8 cellular contexts compared by ENCODE assay signal in genomic region chr3:134378384-134378783, GRCh38. TPM values are rescaled to one million over a fixed set of nuclear protein-coding genes. Genes with fewer than 3 reads are reported as not detected.
DNase-seq lines count a peak whose midpoint lies in the region; ATAC-seq, FAIRE-seq and TF ChIP-seq lines count a peak whose summit lies in the region.

No MANE protein-coding gene starts in this region.

- FAIRE-seq in HepG2 (lab: Jason Lieb, UNC), result no peak

- ATAC-seq in HepG2 (peak; percentile 35), GM21360 (IDR thresholded peaks at IDR 0.05; ENCODE audit: unreplicated experiment) (no peak), HG02798 (IDR thresholded peaks at IDR 0.05; ENCODE audit: poor library complexity, unreplicated experiment) (no peak), GM18907 (IDR thresholded peaks at IDR 0.05; ENCODE audit: unreplicated experiment) (no peak), GM18520 (IDR thresholded peaks at IDR 0.05; ENCODE audit: unreplicated experiment) (no peak)

- CTCF ChIA-PET in HepG2 (lab: Yijun Ruan, JAX; ENCODE audit: low intra/inter-chr PET ratio, low total read pairs), result interaction anchor here (0.9 to 1.8 kb wide), 2 partner anchors 68 to 71 kb away, joined by 6 to 31 read pairs; no protein-coding TSS in a partner anchor

- in situ Hi-C loops in astrocyte of the spinal cord (cut with HindIII; ENCODE audit: low sequenced_read_pairs), result no loop called here
- in situ Hi-C loops in HepG2 (cut with HindIII; ENCODE audit: extremely low pct_ligation_motif_present, low pct_unique_long_range_greater_than_20kb), result no loop called here

- intact Hi-C loops in HepG2 (cut with micrococcal nuclease; ENCODE audit: unreplicated experiment), result loop anchor here (1.0 to 5.0 kb wide), 2 partner anchors 70 to 94 kb away; no protein-coding TSS in a partner anchor

- DNase-seq in BE2C (peak; percentile 28), HuH-7 (ENCODE audit: low spot score) (peak; percentile 85), astrocyte of the spinal cord (ENCODE audit: low read depth, low spot score) (no peak), HepG2 (ENCODE audit: low spot score) (peak; percentile 50)

- no peak for TF ChIP-seq POLR2A in HepG2 (IDR thresholded peaks at IDR 0.05; ENCODE audit: insufficient read depth in 1 of 2, low read depth in 2 of 2, low read length in 2 of 2)

- TF ChIP-seq CTCF in BE2C (IDR thresholded peaks at IDR 0.05; ENCODE audit: low read depth, low read length) (peak; percentile 54), astrocyte of the spinal cord (IDR thresholded peaks at IDR 0.05; ENCODE audit: low read depth, low read length) (peak; percentile 52), HepG2 (CRISPR knock-in tag; IDR thresholded peaks at IDR 0.05) (peak; percentile 87)

- no peak overlapping the region for H2AFZ ChIP-seq in HepG2 (ENCODE audit: low read length)

- H3K9me3 ChIP-seq in BE2C (no peaks in the 10 kb centered on the region; the same call in 1 of the 2 replicates), HepG2 (ENCODE audit: low read length) (no peaks in the 10 kb centered on the region)

- no peaks in the 10 kb centered on the region; the same call in 1 of the 2 replicates for H4K20me1 ChIP-seq in HepG2 (ENCODE audit: insufficient read depth, low read length)

- peak; percentile 82 for TF ChIP-seq RAD21 in HepG2 (CRISPR knock-in tag; IDR thresholded peaks at IDR 0.05)

- POLR2A ChIA-PET in HepG2 (lab: Yijun Ruan, JAX), result interaction anchor here (5.7 to 9.2 kb wide), 2 partner anchors 19 to 69 kb away, joined by 53 to 140 read pairs; no protein-coding TSS in a partner anchor

- H3K79me2 ChIP-seq in HepG2 (ENCODE audit: insufficient read depth, low read length), result peaks cover 7% of the 10 kb centered on the region

- H3K27me3 ChIP-seq in BE2C (peaks cover 80% of the 10 kb centered on the region), HepG2 (ENCODE audit: control insufficient read depth in 1 of 2, insufficient read depth in 2 of 2, low read length in 2 of 2) (peaks cover 1 to 40% of the 10 kb centered on the region in 2 experiments; a peak in 4 of 5 replicates)

- no peak for TF ChIP-seq EP300 in HepG2 (IDR thresholded peaks at IDR 0.05; ENCODE audit: low read depth in 2 of 2, low read length in 2 of 2)
- no peak for TF ChIP-seq EP300 in HepG2 (CRISPR knock-in tag; IDR thresholded peaks at IDR 0.05; ENCODE audit: borderline replicate concordance)

- H3K9ac ChIP-seq in HepG2 (ENCODE audit: insufficient read depth, low read depth, low read length), result no peak overlapping the region

- H3K4me2 ChIP-seq in HepG2 (ENCODE audit: low read depth, low read length), result 0 out of 2 replicates have a peak overlapping the region, but pooled peaks have one; percentile 22

- H3K4me3 ChIP-seq in BE2C (ENCODE audit: low read depth, low read length), result no peak overlapping the region
- no peak overlapping the region for H3K4me3 ChIP-seq in astrocyte of the spinal cord (ENCODE audit: low read depth, low read length)
- no peak overlapping the region for H3K4me3 ChIP-seq in HepG2 (replicated peaks in 1 of 3; ENCODE audit: insufficient read depth in 1 of 3, low read depth in 2 of 3, low read length in 3 of 3)

- BruUV-seq in HepG2 (replicated peaks; lab: Mats Ljungman, UMichigan), result no TSS peak

- H3K27ac ChIP-seq in HepG2 (ENCODE audit: extremely low read length, insufficient read depth, low read length), result no peak overlapping the region

- H3K36me3 ChIP-seq in BE2C (no peaks in the 10 kb centered on the region), HepG2 (replicated peaks in 1 of 2; ENCODE audit: control insufficient read depth in 1 of 2, insufficient read depth in 2 of 2, low read length in 2 of 2) (no peaks in the 10 kb centered on the region)

- no peaks in the 10 kb centered on the region for H3K4me1 ChIP-seq in BE2C
- H3K4me1 ChIP-seq in HepG2 (ENCODE audit: insufficient read depth, low read length), result peaks cover 39% of the 10 kb centered on the region

TF ChIP-seq in HepG2, 621 proteins besides CTCF, POLR2A, EP300 and RAD21 (continues in another document):
- TF ChIP-seq FOXA3 (CRISPR knock-in tag; IDR thresholded peaks at IDR 0.05), result 0 out of 2 replicates have a peak, but pooled peaks have one; percentile 15
- no peak for TF ChIP-seq CREB1 (IDR thresholded peaks at IDR 0.05)
- no peak for TF ChIP-seq CREB1 (CRISPR knock-in tag; IDR thresholded peaks at IDR 0.05)
- TF ChIP-seq ZNF24 (IDR thresholded peaks at IDR 0.05), result no peak
- peak; percentile 72 for TF ChIP-seq SMC3 (IDR thresholded peaks at IDR 0.05; ENCODE audit: low read length)
- 0 out of 2 replicates have a peak, but pooled peaks have one; percentile 15 for TF ChIP-seq SIX4 (CRISPR knock-in tag; IDR thresholded peaks at IDR 0.05)
- TF ChIP-seq LCORL (IDR thresholded peaks at IDR 0.05), result no peak
- 0 out of 2 replicates have a peak, but pooled peaks have one; percentile 49 for TF ChIP-seq LCORL (CRISPR knock-in tag; IDR thresholded peaks at IDR 0.05)
- TF ChIP-seq MIER3 (CRISPR knock-in tag; IDR thresholded peaks at IDR 0.05; ENCODE audit: borderline replicate concordance), result peak; percentile 33; the same call in 1 of the 2 replicates
- TF ChIP-seq ZNF331 (CRISPR knock-in tag; IDR thresholded peaks at IDR 0.05), result peak; percentile 57; the same call in 1 of the 2 replicates
- no peak for TF ChIP-seq IKZF4 (CRISPR knock-in tag; IDR thresholded peaks at IDR 0.05; ENCODE audit: borderline replicate concordance, low read depth, not compliant biosample characterization)
- TF ChIP-seq, protein P1, sequence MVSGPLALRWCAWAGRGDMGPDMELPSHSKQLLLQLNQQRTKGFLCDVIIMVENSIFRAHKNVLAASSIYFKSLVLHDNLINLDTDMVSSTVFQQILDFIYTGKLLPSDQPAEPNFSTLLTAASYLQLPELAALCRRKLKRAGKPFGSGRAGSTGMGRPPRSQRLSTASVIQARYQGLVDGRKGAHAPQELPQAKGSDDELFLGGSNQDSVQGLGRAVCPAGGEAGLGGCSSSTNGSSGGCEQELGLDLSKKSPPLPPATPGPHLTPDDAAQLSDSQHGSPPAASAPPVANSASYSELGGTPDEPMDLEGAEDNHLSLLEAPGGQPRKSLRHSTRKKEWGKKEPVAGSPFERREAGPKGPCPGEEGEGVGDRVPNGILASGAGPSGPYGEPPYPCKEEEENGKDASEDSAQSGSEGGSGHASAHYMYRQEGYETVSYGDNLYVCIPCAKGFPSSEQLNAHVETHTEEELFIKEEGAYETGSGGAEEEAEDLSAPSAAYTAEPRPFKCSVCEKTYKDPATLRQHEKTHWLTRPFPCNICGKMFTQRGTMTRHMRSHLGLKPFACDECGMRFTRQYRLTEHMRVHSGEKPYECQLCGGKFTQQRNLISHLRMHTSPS (CRISPR knock-in tag; IDR thresholded peaks at IDR 0.05; ENCODE audit: low read depth), result no peak
- TF ChIP-seq TCF7L2 (IDR thresholded peaks at IDR 0.05; ENCODE audit: low read depth, low read length), result no peak
- TF ChIP-seq ZNF124 (CRISPR knock-in tag; IDR thresholded peaks at IDR 0.05), result 0 out of 2 replicates have a peak, but pooled peaks have one; percentile 33
- TF ChIP-seq, protein P2, sequence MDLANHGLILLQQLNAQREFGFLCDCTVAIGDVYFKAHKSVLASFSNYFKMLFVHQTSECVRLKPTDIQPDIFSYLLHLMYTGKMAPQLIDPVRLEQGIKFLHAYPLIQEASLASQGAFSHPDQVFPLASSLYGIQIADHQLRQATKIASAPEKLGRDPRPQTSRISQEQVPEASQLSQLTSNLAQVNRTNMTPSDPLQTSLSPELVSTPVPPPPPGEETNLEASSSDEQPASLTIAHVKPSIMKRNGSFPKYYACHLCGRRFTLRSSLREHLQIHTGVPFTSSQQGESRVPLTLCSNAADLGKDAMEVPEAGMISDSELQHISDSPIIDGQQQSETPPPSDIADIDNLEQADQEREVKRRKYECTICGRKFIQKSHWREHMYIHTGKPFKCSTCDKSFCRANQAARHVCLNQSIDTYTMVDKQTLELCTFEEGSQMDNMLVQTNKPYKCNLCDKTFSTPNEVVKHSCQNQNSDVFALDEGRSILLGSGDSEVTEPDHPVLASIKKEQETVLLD (CRISPR knock-in tag; IDR thresholded peaks at IDR 0.05; ENCODE audit: low read depth), result no peak
- TF ChIP-seq FOXO1 (CRISPR knock-in tag; IDR thresholded peaks at IDR 0.05), result 0 out of 2 replicates have a peak, but pooled peaks have one; percentile 12

RNA-seq across cellular contexts. Expression of gene AMOTL2, which starts 4.1 kb away (rescaled TPM):
- 0.09 TPM for polyA plus RNA-seq in BE2C (2012; ENCODE audit: insufficient read depth, insufficient read length, low read depth)
- 11.5 and 17.3 TPM in 2 replicates for total RNA-seq in HepG2 (2016; rRNA removed; fragmentation: Illumina TruSeq; extraction: Trizol)
- total RNA-seq in HepG2 (2016; cell fraction: cytosol; rRNA removed; fragmentation: Illumina TruSeq; extraction: Trizol; ENCODE audit: low read depth), result 1.3 and 1.8 TPM in 2 replicates
- total RNA-seq in HepG2 (2016; cell fraction: insoluble cytoplasmic fraction; rRNA removed; fragmentation: Illumina TruSeq; extraction: Trizol), result 10.0 and 18.3 TPM in 2 replicates
- total RNA-seq in HepG2 (2016; cell fraction: membrane; rRNA removed; fragmentation: Illumina TruSeq; extraction: Trizol), result 5.3 and 5.6 TPM in 2 replicates
- 25.6 and 30.4 TPM in 2 replicates for total RNA-seq in HepG2 (2016; cell fraction: nucleus; rRNA removed; fragmentation: Illumina TruSeq; extraction: Trizol)
- 14.0 and 18.5 TPM in 2 replicates for polyA plus RNA-seq in HepG2 (2011; rRNA removed)
- 7.7 and 10.7 TPM in 2 replicates for polyA plus RNA-seq in HepG2 (2011; cell fraction: cytosol; rRNA removed)
- polyA plus RNA-seq in HepG2 (2011; cell fraction: nucleus; rRNA removed), result 39.3 and 76.1 TPM in 2 replicates
- polyA plus RNA-seq in HepG2 (2012), result 5.4 and 7.4 TPM in 2 replicates
- 0.38 and 0.55 TPM in 2 replicates for polyA plus RNA-seq in HepG2 (2016; cell fraction: cytosol; fragmentation: Illumina TruSeq; extraction: Trizol; ENCODE audit: low read depth)
- polyA plus RNA-seq in HepG2 (2016; cell fraction: insoluble cytoplasmic fraction; fragmentation: Illumina TruSeq; extraction: Trizol; ENCODE audit: low read depth), result 8.6 and 12.7 TPM in 2 replicates
- 1.5 and 1.7 TPM in 2 replicates for polyA plus RNA-seq in HepG2 (2016; cell fraction: membrane; fragmentation: Illumina TruSeq; extraction: Trizol; ENCODE audit: low read depth)
- polyA plus RNA-seq in HepG2 (2016; cell fraction: nucleus; fragmentation: Illumina TruSeq; extraction: Trizol; ENCODE audit: insufficient read depth, low read depth), result 19.3 and 21.2 TPM in 2 replicates
- polyA minus RNA-seq in HepG2 (2011; rRNA and poly(A)+ RNA removed; ENCODE audit: low replicate concordance), result 47.5 and 50.2 TPM in 2 replicates
- 12.3 and 13.8 TPM in 2 replicates for polyA minus RNA-seq in HepG2 (2011; cell fraction: cytosol; rRNA and poly(A)+ RNA removed)
- polyA minus RNA-seq in HepG2 (2011; cell fraction: nucleus; rRNA and poly(A)+ RNA removed), result 44.1 and 53.9 TPM in 2 replicates
